8 cellular contexts compared by ENCODE assay signal in genomic region chr7:39453743-39454355, GRCh38.
DNase-seq lines count a peak whose midpoint lies in the region; ATAC-seq and TF ChIP-seq lines count a peak whose summit lies in the region.

No MANE protein-coding gene starts in this region.

- H2BK15ac ChIP-seq in mesenchymal stem cell (ENCODE audit: low read depth, poor library complexity, severe bottlenecking) = no peak overlapping the region

- H3K9me3 ChIP-seq in mesenchymal stem cell (ENCODE audit: control insufficient read depth, low read length) (no peaks in the 10 kb centered on the region), tibial nerve (no peaks in the 10 kb centered on the region)

- peaks cover 0 to 3% (median 0%) of the 10 kb centered on the region in 5 experiments for H3K9me3 Mint-ChIP-seq in brain

- H3K27ac ChIP-seq in mesenchymal stem cell (ENCODE audit: low read length, poor library complexity, severe bottlenecking) (no peak overlapping the region), tibial nerve (no peak overlapping the region)

- no peak overlapping the region for H3K23ac ChIP-seq in mesenchymal stem cell (ENCODE audit: low read length in 2 of 2)

- H3K4me1 ChIP-seq in mesenchymal stem cell (ENCODE audit: control insufficient read depth, insufficient read depth, low read depth, low read length) (no peaks in the 10 kb centered on the region), tibial nerve (no peaks in the 10 kb centered on the region)

- 48% methylated on average over 5 of the region's 5 CpGs for WGBS in mesenchymal stem cell
- WGBS in tibial nerve, 2 donors = 40 to 42% methylated on average over 5 of the region's 5 CpGs

- no peak overlapping the region for H3K14ac ChIP-seq in mesenchymal stem cell (ENCODE audit: low read length in 2 of 2)

- no peak overlapping the region for H3K4ac ChIP-seq in mesenchymal stem cell (ENCODE audit: low read depth in 1 of 2, low read length in 2 of 2)

- no peak overlapping the region for H3K27ac Mint-ChIP-seq in brain

- no peak overlapping the region for H3K4me3 Mint-ChIP-seq in brain

- H2AFZ ChIP-seq in mesenchymal stem cell (ENCODE audit: low read depth, low read length) = no peak overlapping the region

- no peak for TF ChIP-seq POLR2A in tibial nerve (IDR thresholded peaks at IDR 0.05)

- H3K4me2 ChIP-seq in mesenchymal stem cell (ENCODE audit: low read length, poor library complexity, severe bottlenecking) = no peak overlapping the region

- peaks cover 21% of the 10 kb centered on the region for H3K4me1 Mint-ChIP-seq in brain

- no peak overlapping the region for H3K9ac ChIP-seq in mesenchymal stem cell (ENCODE audit: low read length)

- H3K36me3 ChIP-seq in mesenchymal stem cell (ENCODE audit: control insufficient read depth in 1 of 2, insufficient read depth in 2 of 2, low read depth in 1 of 2, low read length in 2 of 2) (no peaks in the 10 kb centered on the region), tibial nerve (no peaks in the 10 kb centered on the region)

- no peak overlapping the region for H2BK5ac ChIP-seq in mesenchymal stem cell (ENCODE audit: low read depth, low read length, poor library complexity, severe bottlenecking)

- H3K79me1 ChIP-seq in mesenchymal stem cell (replicated peaks; ENCODE audit: low read length, poor library complexity, severe bottlenecking) = no peaks in the 10 kb centered on the region

- H3K27me3 Mint-ChIP-seq in brain = peaks cover 3% of the 10 kb centered on the region

- H4K91ac ChIP-seq in mesenchymal stem cell (ENCODE audit: low read length) = no peak overlapping the region

- peak; percentile 29 for DNase-seq in NCI-H2107 treated with DMSO at 0.1 percent for 48 hours (lab: John Stamatoyannopoulos, UW; ENCODE audit: unreplicated experiment)
- no peak for DNase-seq in NCI-H2107 (lab: John Stamatoyannopoulos, UW)
- peak in 58 of 76 experiments; percentile 3 to 71 (median 30) for DNase-seq in HUDEP-2 (lab: John Stamatoyannopoulos, UW; ENCODE audit: unreplicated experiment in 76 of 76)
- peak; percentile 24 to 41 for DNase-seq in SW 1271 (lab: John Stamatoyannopoulos, UW)
- peak; percentile 48 for DNase-seq in mesenchymal stem cell
- DNase-seq in tibial nerve (ENCODE audit: low spot score in 2 of 2) = peak in 1 of 2 donors; percentile 16

- no peaks in the 10 kb centered on the region for H3K36me3 Mint-ChIP-seq in brain

- no peak overlapping the region for H4K8ac ChIP-seq in mesenchymal stem cell (ENCODE audit: low read length)

- H2BK12ac ChIP-seq in mesenchymal stem cell (ENCODE audit: low read length in 2 of 2) = no peak overlapping the region

- no peak overlapping the region for H3K4me3 ChIP-seq in mesenchymal stem cell (ENCODE audit: insufficient read depth in 1 of 2, low read depth in 1 of 2, low read length in 2 of 2)
- no peak overlapping the region for H3K4me3 ChIP-seq in tibial nerve

- ATAC-seq in GM21515 (IDR thresholded peaks at IDR 0.05; ENCODE audit: unreplicated experiment) = peak; percentile 89

- TF ChIP-seq CTCF in brain (conservative IDR thresholded peaks at IDR 0.05) (peak; percentile 46 to 63), tibial nerve (IDR thresholded peaks at IDR 0.05) (peak in 3 of 5 experiments; percentile 34 to 61 (median 43))

- H2BK120ac ChIP-seq in mesenchymal stem cell (ENCODE audit: low read depth, low read length) = no peak overlapping the region

- H3K27me3 ChIP-seq in mesenchymal stem cell (ENCODE audit: control insufficient read depth in 1 of 2, insufficient read depth in 1 of 2, low read length in 2 of 2) (peaks cover 0 to 22% of the 10 kb centered on the region in 2 experiments), tibial nerve (no peaks in the 10 kb centered on the region)

- H2AK5ac ChIP-seq in mesenchymal stem cell (ENCODE audit: low read length, severe bottlenecking) = no peak overlapping the region

- H3K18ac ChIP-seq in mesenchymal stem cell (ENCODE audit: low read depth in 1 of 2, low read length in 2 of 2) = no peak overlapping the region

- TF ChIP-seq EP300 in tibial nerve (IDR thresholded peaks at IDR 0.05) = no peak
